ENCODE assay signal across 2 cellular contexts in genomic region chr3:46925585-46925934, GRCh38.
TF ChIP-seq lines count a peak whose summit lies in the region.

No MANE protein-coding gene starts in this region.

TF ChIP-seq in GM12878, 131 proteins besides CTCF, POLR2A, EP300 and RAD21:
- TF ChIP-seq HSF1 (IDR thresholded peaks at IDR 0.05; ENCODE audit: low read depth, low read length) (no peak), ZNF622 (IDR thresholded peaks at IDR 0.05) (no peak), USF2 (IDR thresholded peaks at IDR 0.05; ENCODE audit: borderline replicate concordance, low read depth, low read length) (no peak), EZH2 (IDR thresholded peaks at IDR 0.05; ENCODE audit: borderline replicate concordance, control insufficient read depth, low read depth, low read length) (no peak), NFYA (IDR thresholded peaks at IDR 0.05; ENCODE audit: borderline replicate concordance, low read depth, low read length) (no peak), CBFB (IDR thresholded peaks at IDR 0.05; ENCODE audit: low read depth) (no peak), GATAD2B (conservative IDR thresholded peaks at IDR 0.05; ENCODE audit: low read depth) (no peak), SREBF1 (IDR thresholded peaks at IDR 0.05; ENCODE audit: low read length) (no peak), FOXM1 (IDR thresholded peaks at IDR 0.05; ENCODE audit: low read depth, low read length) (no peak), STAT1 (conservative IDR thresholded peaks at IDR 0.05) (no peak), MYB (IDR thresholded peaks at IDR 0.05; ENCODE audit: borderline replicate concordance, low read depth, low read length) (no peak), CREM (IDR thresholded peaks at IDR 0.05; ENCODE audit: low read depth) (no peak), SMAD1 (IDR thresholded peaks at IDR 0.05; ENCODE audit: low read depth, partially characterized antibody) (no peak)
TF ChIP-seq in GM12878: peak in this region for 0.

TF ChIP-seq in GM23338, 12 proteins besides CTCF, POLR2A, EP300 and RAD21:
- TF ChIP-seq EZH2phosphoT487 (IDR thresholded peaks at IDR 0.05; ENCODE audit: unreplicated experiment) (no peak), ZNF331 (CRISPR knock-in tag; IDR thresholded peaks at IDR 0.05; ENCODE audit: low read depth) (no peak), ZNF462 (CRISPR knock-in tag; IDR thresholded peaks at IDR 0.05) (no peak), STAT1 (IDR thresholded peaks at IDR 0.05; ENCODE audit: unreplicated experiment) (no peak), ETS1 (IDR thresholded peaks at IDR 0.05) (no peak), JUNB (IDR thresholded peaks at IDR 0.05; ENCODE audit: unreplicated experiment) (no peak), CREB1 (CRISPR knock-in tag; IDR thresholded peaks at IDR 0.05; ENCODE audit: low read depth) (no peak), POLR2AphosphoS5 (IDR thresholded peaks at IDR 0.05; ENCODE audit: low read depth) (no peak), EZH2 (IDR thresholded peaks at IDR 0.05; ENCODE audit: low read depth, unreplicated experiment) (no peak), REST (IDR thresholded peaks at IDR 0.05; ENCODE audit: unreplicated experiment) (no peak)
